8 cellular contexts compared by ENCODE assay signal in the genomic region with DNA sequence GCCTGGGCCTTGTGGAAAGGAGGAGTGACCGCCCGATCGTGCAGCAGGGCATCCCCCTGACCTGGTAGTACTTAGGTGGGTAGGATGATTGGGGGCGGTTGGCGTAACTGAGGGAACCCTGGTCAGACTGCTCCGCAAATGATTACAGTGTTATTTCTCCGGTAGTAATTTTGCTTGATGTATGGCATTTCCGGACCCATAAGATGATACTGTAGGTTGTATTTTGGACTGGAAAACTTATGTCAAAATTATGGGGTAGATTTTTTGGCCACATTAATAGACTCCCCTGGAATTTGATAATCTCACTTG. TPM values are rescaled to one million over a fixed set of nuclear protein-coding genes. Genes with fewer than 3 reads are reported as not detected.
DNase-seq lines count a peak whose midpoint lies in the region; ATAC-seq and TF ChIP-seq lines count a peak whose summit lies in the region.

No MANE protein-coding gene starts in this region.

- TF ChIP-seq CTCF in C4-2B (conservative IDR thresholded peaks at IDR 0.05) (0 out of 2 replicates have a peak, but pooled peaks have one; percentile 5), coronary artery (IDR thresholded peaks at IDR 0.05) (no peak), nephron progenitor cell (IDR thresholded peaks at IDR 0.05) (no peak)

- DNase-seq in coronary artery (ENCODE audit: low spot score) (no peak), nephron progenitor cell (no peak), SK-N-DZ (ENCODE audit: low spot score) (no peak), AG20443 (ENCODE audit: low spot score) (no peak)
- DNase-seq in activated CD4-positive, alpha-beta T cell treated with anti-CD3 and anti-CD28 coated beads for 1 hour: no peak

- H3K4me1 Mint-ChIP-seq in IgD-negative memory B cell (peaks cover 12 to 14% (median 12%) of the 10 kb centered on the region in 3 donors), nephron progenitor cell (peaks cover 14% of the 10 kb centered on the region)

- H3K36me3 Mint-ChIP-seq in IgD-negative memory B cell (no peaks in the 10 kb centered on the region), nephron progenitor cell (ENCODE audit: low read depth) (peaks cover 4% of the 10 kb centered on the region)

- peak overlapping the region in 2 of 3 donors; percentile 63 to 95 for H3K27ac Mint-ChIP-seq in IgD-negative memory B cell
- H3K27ac Mint-ChIP-seq in nephron progenitor cell: peak overlapping the region; percentile 83

- H3K9me3 Mint-ChIP-seq in IgD-negative memory B cell (no peaks in the 10 kb centered on the region), nephron progenitor cell (peaks cover 3% of the 10 kb centered on the region)

- peak overlapping the region; percentile 96 for H3K4me3 ChIP-seq in coronary artery

- H3K4me3 Mint-ChIP-seq in IgD-negative memory B cell: peak overlapping the region in 3 of 4 donors; percentile 88 to 95 (median 93)
- no peak overlapping the region for H3K4me3 Mint-ChIP-seq in nephron progenitor cell

- H3K27ac ChIP-seq in C4-2B (peak overlapping the region; percentile 90), coronary artery (peak overlapping the region; percentile 94 to 97)

- no peak for ATAC-seq in HG03565 (IDR thresholded peaks at IDR 0.05; ENCODE audit: unreplicated experiment)

- H3K27me3 Mint-ChIP-seq in IgD-negative memory B cell (peaks cover 2% of the 10 kb centered on the region), nephron progenitor cell (ENCODE audit: low read depth, poor library complexity) (no peaks in the 10 kb centered on the region)

RNA-seq across cellular contexts. Expression of gene MTMR3, which starts 0.8 kb away (rescaled TPM):
- 15.0 TPM for polyA plus RNA-seq in IgD-negative memory B cell
- 12.9 and 14.4 TPM in 2 replicates for polyA plus RNA-seq in SK-N-DZ (2014; cell fraction: cytosol; rRNA removed)
- 22.5 and 32.4 TPM in 2 replicates for polyA plus RNA-seq in SK-N-DZ (2014; cell fraction: nucleus; rRNA removed)

RNA-seq across cellular contexts. Expression of gene ASCC2, which starts 45.7 kb away (rescaled TPM):
- polyA plus RNA-seq in IgD-negative memory B cell: 58.5 TPM
- polyA plus RNA-seq in SK-N-DZ (2014; cell fraction: cytosol; rRNA removed): 21.8 and 27.2 TPM in 2 replicates
- 23.1 and 43.9 TPM in 2 replicates for polyA plus RNA-seq in SK-N-DZ (2014; cell fraction: nucleus; rRNA removed)
